Comparison of ENCODE assay signal across 16 cellular contexts in genomic region chr4:83413676-83414075, GRCh38.
"Had no signal": no experiment of that assay in that cellular context is flagged by ENCODE, and none has a peak within 500 bp of the region (broad histone marks: within the 10 kb centered on the region; RNA-seq: fewer than 3 reads in every experiment).

No MANE protein-coding gene starts in this region.

- FAIRE-seq: urothelium cell line had no signal

- H3K27ac ChIP-seq: body of pancreas, right lobe of liver, spleen had no signal

- H3K27me3 Mint-ChIP-seq: activated naive CD4-positive, alpha-beta T cell treated with anti-CD3 and anti-CD28 coated beads, Interleukin-2, amount 50 U/mL, for 24 hours; dendritic cell treated with granulocyte-macrophage colony-stimulating factor and Interleukin-4, amounts not matched to agents 40 ng/mL and 50 ng/mL, for 4 days; effector memory CD8-positive, alpha-beta T cell; natural killer cell treated with Interleukin-12 subunit alpha and Interleukin-12 subunit beta and Interleukin-15 and Interleukin-18, amount 100 ng/mL, for 72 hours; progenitor cell of endocrine pancreas had no signal

- H3K4me3 Mint-ChIP-seq: activated naive CD4-positive, alpha-beta T cell treated with anti-CD3 and anti-CD28 coated beads, Interleukin-2, amount 50 U/mL, for 24 hours; dendritic cell treated with granulocyte-macrophage colony-stimulating factor and Interleukin-4, amounts not matched to agents 40 ng/mL and 50 ng/mL, for 4 days; effector memory CD8-positive, alpha-beta T cell; natural killer cell treated with Interleukin-12 subunit alpha and Interleukin-12 subunit beta and Interleukin-15 and Interleukin-18, amount 100 ng/mL, for 72 hours had no signal

- H3K27ac Mint-ChIP-seq: activated naive CD4-positive, alpha-beta T cell treated with anti-CD3 and anti-CD28 coated beads, Interleukin-2, amount 50 U/mL, for 24 hours; activated T-helper 2 cell treated with anti-CD3 and anti-CD28 coated beads, Interferon-gamma antibody, Interleukin-2, Interleukin-4, amounts not matched to agents 10 μg/mL and 5 μg/mL and 100 μg/mL, durations not matched to agents 14 hours and 24 hours and 36 hours; dendritic cell treated with granulocyte-macrophage colony-stimulating factor and Interleukin-4, amounts not matched to agents 40 ng/mL and 50 ng/mL, for 4 days; natural killer cell treated with Interleukin-12 subunit alpha and Interleukin-12 subunit beta and Interleukin-15 and Interleukin-18, amount 100 ng/mL, for 72 hours; progenitor cell of endocrine pancreas had no signal

- H3K4me3 ChIP-seq: body of pancreas, right lobe of liver, spleen had no signal

- H3K4me1 ChIP-seq: body of pancreas, right lobe of liver, spleen had no signal

- ATAC-seq: body of pancreas; effector memory CD8-positive, alpha-beta T cell; left cardiac atrium; natural killer cell treated with Interleukin-12 subunit alpha and Interleukin-12 subunit beta and Interleukin-15 and Interleukin-18, amount 100 ng/mL, for 72 hours; right lobe of liver had no signal

- DNase-seq: activated CD4-positive, alpha-beta T cell treated with anti-CD3 and anti-CD28 coated beads, Interleukin-2, amount 50 U/mL, for 1 hour; activated T-cell treated with anti-CD3 and anti-CD28 coated beads for 4 hours; body of pancreas; effector memory CD8-positive, alpha-beta T cell; left cardiac atrium; nucleus accumbens; right lobe of liver; spleen; stimulated activated CD4-positive, alpha-beta T cell treated with anti-CD3 and anti-CD28 coated beads, Interleukin-1b, Interleukin-23, amount 100 ng/mL, for 48 hours; stimulated activated naive CD4-positive, alpha-beta T cell treated with Interleukin-2 at 50 U/mL for 16 hours had no signal

- H3K27me3 ChIP-seq: body of pancreas, right lobe of liver, spleen had no signal

- H3K9me3 ChIP-seq: body of pancreas, right lobe of liver, spleen had no signal

- H3K9me3 Mint-ChIP-seq: activated naive CD4-positive, alpha-beta T cell treated with anti-CD3 and anti-CD28 coated beads, Interleukin-2, amount 50 U/mL, for 24 hours; activated T-helper 2 cell treated with anti-CD3 and anti-CD28 coated beads, Interferon-gamma antibody, Interleukin-2, Interleukin-4, amounts not matched to agents 10 μg/mL and 5 μg/mL and 100 μg/mL, durations not matched to agents 14 hours and 24 hours and 36 hours; dendritic cell treated with granulocyte-macrophage colony-stimulating factor and Interleukin-4, amounts not matched to agents 40 ng/mL and 50 ng/mL, for 4 days; effector memory CD8-positive, alpha-beta T cell; natural killer cell treated with Interleukin-12 subunit alpha and Interleukin-12 subunit beta and Interleukin-15 and Interleukin-18, amount 100 ng/mL, for 72 hours had no signal

- H3K4me1 Mint-ChIP-seq: activated naive CD4-positive, alpha-beta T cell treated with anti-CD3 and anti-CD28 coated beads, Interleukin-2, amount 50 U/mL, for 24 hours had no signal
